8 cellular contexts compared by ENCODE assay signal in genomic region chr6:153003294-153003645, GRCh38. TPM values are rescaled to one million over a fixed set of nuclear protein-coding genes. Genes with fewer than 3 reads are reported as not detected.
DNase-seq lines count a peak whose midpoint lies in the region; ATAC-seq, FAIRE-seq and TF ChIP-seq lines count a peak whose summit lies in the region.

No MANE protein-coding gene starts in this region.

- peak overlapping the region; percentile 95 for H2AFZ ChIP-seq in OCI-LY7 (ENCODE audit: low read length)

- peak overlapping the region; percentile 86 for H3K4me2 ChIP-seq in OCI-LY7 (ENCODE audit: low read length)

- CTCF ChIA-PET in HEK293 (lab: Yijun Ruan, JAX) (interaction anchor here (0.6 to 1.0 kb wide), 2 partner anchors 23 to 29 kb away, joined by 3 to 4 read pairs; no protein-coding TSS in a partner anchor), OCI-LY7 (lab: Charles Lee; ENCODE audit: unreplicated experiment) (no interaction called here)
- CTCF ChIA-PET in naive thymus-derived CD4-positive, alpha-beta T cell (lab: Charles Lee), result no interaction called here

- TF ChIP-seq CTCF in GM12864 (IDR thresholded peaks at IDR 0.05; ENCODE audit: low read depth, low read length, missing control alignments), result no peak
- no peak for TF ChIP-seq CTCF in HEK293 (tag by site-specific recombination; IDR thresholded peaks at IDR 0.05)
- TF ChIP-seq CTCF in OCI-LY7 (conservative IDR thresholded peaks at IDR 0.05; ENCODE audit: low read length), result no peak

- H3K4me3 ChIP-seq in GM12864 (ENCODE audit: low read depth, low read length) (peak overlapping the region; percentile 98), HEK293 (ENCODE audit: low read depth, low read length) (peak overlapping the region; percentile 83), OCI-LY7 (ENCODE audit: low read depth, low read length, poor library complexity, severe bottlenecking) (peak overlapping the region; percentile 75)
- H3K4me3 ChIP-seq in naive thymus-derived CD4-positive, alpha-beta T cell (ENCODE audit: low read length), result peak overlapping the region; percentile 63

- no peaks in the 10 kb centered on the region for H3K9me2 ChIP-seq in OCI-LY7 (ENCODE audit: insufficient read depth, low read length)

- no peaks in the 10 kb centered on the region for H3K27me3 Mint-ChIP-seq in effector memory CD8-positive, alpha-beta T cell
- H3K27me3 Mint-ChIP-seq in naive thymus-derived CD4-positive, alpha-beta T cell, result peaks cover 0 to 20% (median 0%) of the 10 kb centered on the region in 5 donors

- H3K4me3 Mint-ChIP-seq in effector memory CD8-positive, alpha-beta T cell, result peak overlapping the region; percentile 94 to 97
- peak overlapping the region; percentile 85 to 99 (median 96) for H3K4me3 Mint-ChIP-seq in naive thymus-derived CD4-positive, alpha-beta T cell

- peaks cover 9% of the 10 kb centered on the region; the same call in 1 of the 2 replicates for H4K20me1 ChIP-seq in OCI-LY7 (ENCODE audit: insufficient read depth, low read length)

- peaks cover 58% of the 10 kb centered on the region for H3K79me2 ChIP-seq in OCI-LY7 (ENCODE audit: insufficient read depth, low read depth, low read length)

- H3K36me3 Mint-ChIP-seq in effector memory CD8-positive, alpha-beta T cell (ENCODE audit: insufficient read depth), result peaks cover 10% of the 10 kb centered on the region
- H3K36me3 Mint-ChIP-seq in naive thymus-derived CD4-positive, alpha-beta T cell, result peaks cover 3 to 18% (median 5%) of the 10 kb centered on the region in 5 donors

- intact Hi-C loops in OCI-LY7 (cut with micrococcal nuclease; ENCODE audit: unreplicated experiment), result loop anchor here (2.0 to 5.0 kb wide), 4 partner anchors 20 to 701 kb away; partner anchors contain the start of gene FBXO5
- intact Hi-C loops in naive thymus-derived CD4-positive, alpha-beta T cell (cut with micrococcal nuclease), result loop anchor here (1.0 to 10.0 kb wide), 9 partner anchors 8 to 1730 kb away; partner anchors contain the start of genes SCAF8 (in 2 of the 2), ZBTB2 (in 2 of the 2) and RMND1 (in 1 of the 2)

- peak overlapping the region; percentile 75 for H3K27ac ChIP-seq in HEK293 (ENCODE audit: extremely low read depth, low read depth, low read length)
- H3K27ac ChIP-seq in OCI-LY7 (ENCODE audit: low read depth, low read length, poor library complexity, severe bottlenecking), result peak overlapping the region; percentile 57
- H3K27ac ChIP-seq in naive thymus-derived CD4-positive, alpha-beta T cell (ENCODE audit: low read depth, low read length), result peak overlapping the region; percentile 73

- H3K9me3 ChIP-seq in HEK293 (ENCODE audit: control insufficient read depth, insufficient read depth, low read depth, low read length) (no peaks in the 10 kb centered on the region), OCI-LY7 (ENCODE audit: low read length) (no peaks in the 10 kb centered on the region; the same call in 1 of the 2 replicates)
- H3K9me3 ChIP-seq in naive thymus-derived CD4-positive, alpha-beta T cell (ENCODE audit: control insufficient read depth in 2 of 3, low read length in 3 of 3), result no peaks in the 10 kb centered on the region

- peak; percentile 16 for ATAC-seq in effector memory CD8-positive, alpha-beta T cell (replicated peaks)
- ATAC-seq in naive thymus-derived CD4-positive, alpha-beta T cell, result peak; percentile 8

- POLR2A ChIA-PET in HEK293 (lab: Yijun Ruan, JAX), result interaction anchor here (5.0 kb wide), 1 partner anchor 20 kb away, joined by 55 read pairs; the partner anchor contains the start of gene FBXO5
- POLR2A ChIA-PET in OCI-LY7 (lab: Charles Lee), result interaction anchor here (1.3 kb wide), 1 partner anchor 26 kb away, joined by 6 read pairs; no protein-coding TSS in a partner anchor
- POLR2A ChIA-PET in naive thymus-derived CD4-positive, alpha-beta T cell (lab: Charles Lee), result interaction anchor here (0.5 to 3.6 kb wide), 2 partner anchors 13 to 20 kb away, joined by 3 to 16 read pairs; partner anchors contain the start of gene FBXO5

- no TSS peak for BruUV-seq in OCI-LY7 (replicated peaks; lab: Mats Ljungman, UMichigan)

- H3K36me3 ChIP-seq in HEK293 (ENCODE audit: control insufficient read depth in 2 of 2, insufficient read depth in 1 of 2, low read length in 2 of 2) (peaks cover 6 to 23% of the 10 kb centered on the region in 2 experiments; a peak in 2 of 3 replicates), OCI-LY7 (ENCODE audit: insufficient read depth, low read length) (peaks cover 27% of the 10 kb centered on the region)
- H3K36me3 ChIP-seq in naive thymus-derived CD4-positive, alpha-beta T cell (ENCODE audit: control insufficient read depth in 2 of 3, insufficient read depth in 3 of 3, low read length in 3 of 3), result peaks cover 0 to 10% (median 0%) of the 10 kb centered on the region in 3 experiments

- H3K4me1 Mint-ChIP-seq in effector memory CD8-positive, alpha-beta T cell (ENCODE audit: low read depth in 2 of 2), result peaks cover 29 to 42% of the 10 kb centered on the region in 2 donors
- H3K4me1 Mint-ChIP-seq in naive thymus-derived CD4-positive, alpha-beta T cell, result peaks cover 24 to 59% (median 49%) of the 10 kb centered on the region in 7 donors

- H3K27ac Mint-ChIP-seq in effector memory CD8-positive, alpha-beta T cell, result peak overlapping the region; percentile 94 to 97
- peak overlapping the region; percentile 86 to 98 (median 93) for H3K27ac Mint-ChIP-seq in naive thymus-derived CD4-positive, alpha-beta T cell

- H3K9me3 Mint-ChIP-seq in effector memory CD8-positive, alpha-beta T cell, result no peaks in the 10 kb centered on the region
- H3K9me3 Mint-ChIP-seq in naive thymus-derived CD4-positive, alpha-beta T cell, result peaks cover 0 to 3% (median 0%) of the 10 kb centered on the region in 11 donors

- FAIRE-seq in frontal cortex (lab: Jason Lieb, UNC), result no peak

- no peaks in the 10 kb centered on the region for H3K4me1 ChIP-seq in HEK293 (ENCODE audit: control insufficient read depth, insufficient read depth, low read length)
- peaks cover 22% of the 10 kb centered on the region for H3K4me1 ChIP-seq in OCI-LY7 (ENCODE audit: insufficient read depth, low read length, poor library complexity, severe bottlenecking)
- peaks cover 18% of the 10 kb centered on the region in 2 donors for H3K4me1 ChIP-seq in naive thymus-derived CD4-positive, alpha-beta T cell (ENCODE audit: control insufficient read depth in 2 of 2, insufficient read depth in 2 of 2, low read length in 2 of 2)

- no peaks in the 10 kb centered on the region for H3K27me3 ChIP-seq in naive thymus-derived CD4-positive, alpha-beta T cell (ENCODE audit: control insufficient read depth in 2 of 2, insufficient read depth in 2 of 2, low read length in 2 of 2)

- DNase-seq in GM12864 (ENCODE audit: low read depth) (no peak), OCI-LY7 (ENCODE audit: low spot score) (no peak), OCI-M2 (lab: John Stamatoyannopoulos, UW; ENCODE audit: unreplicated experiment) (no peak), frontal cortex (ENCODE audit: low spot score in 2 of 2) (no peak), SKM-1 treated with dmso at 0.1 percent for 144 hours (lab: John Stamatoyannopoulos, UW; ENCODE audit: unreplicated experiment) (no peak)
- no peak for DNase-seq in effector memory CD8-positive, alpha-beta T cell
- DNase-seq in naive thymus-derived CD4-positive, alpha-beta T cell, result peak in 1 of 9 donors; percentile 12

TF ChIP-seq in HEK293, 187 proteins besides CTCF, POLR2A, EP300 and RAD21 (continues in another document):
- TF ChIP-seq, protein P1, sequence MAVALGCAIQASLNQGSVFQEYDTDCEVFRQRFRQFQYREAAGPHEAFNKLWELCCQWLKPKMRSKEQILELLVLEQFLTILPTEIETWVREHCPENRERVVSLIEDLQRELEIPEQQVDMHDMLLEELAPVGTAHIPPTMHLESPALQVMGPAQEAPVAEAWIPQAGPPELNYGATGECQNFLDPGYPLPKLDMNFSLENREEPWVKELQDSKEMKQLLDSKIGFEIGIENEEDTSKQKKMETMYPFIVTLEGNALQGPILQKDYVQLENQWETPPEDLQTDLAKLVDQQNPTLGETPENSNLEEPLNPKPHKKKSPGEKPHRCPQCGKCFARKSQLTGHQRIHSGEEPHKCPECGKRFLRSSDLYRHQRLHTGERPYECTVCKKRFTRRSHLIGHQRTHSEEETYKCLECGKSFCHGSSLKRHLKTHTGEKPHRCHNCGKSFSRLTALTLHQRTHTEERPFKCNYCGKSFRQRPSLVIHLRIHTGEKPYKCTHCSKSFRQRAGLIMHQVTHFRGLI (tag by site-specific recombination; IDR thresholded peaks at IDR 0.05), result peak; percentile 35; the same call in 1 of the 2 replicates
- TF ChIP-seq ZNF221 (tag by site-specific recombination; IDR thresholded peaks at IDR 0.05; ENCODE audit: borderline replicate concordance), result no peak
- no peak for TF ChIP-seq ZEB2 (tag by site-specific recombination; IDR thresholded peaks at IDR 0.05)
- TF ChIP-seq YY2 (tag by site-specific recombination; IDR thresholded peaks at IDR 0.05), result no peak
- no peak for TF ChIP-seq ZNF561 (tag by site-specific recombination; IDR thresholded peaks at IDR 0.05; ENCODE audit: borderline replicate concordance)
- peak; percentile 60 for TF ChIP-seq ZNF335 (tag by site-specific recombination; conservative IDR thresholded peaks at IDR 0.05)
- no peak for TF ChIP-seq ZNF37A (tag by site-specific recombination; IDR thresholded peaks at IDR 0.05)

RNA-seq across cellular contexts. Expression of gene MTRF1L, which starts 0.8 kb away (rescaled TPM):
- total RNA-seq in OCI-LY7 (2014; rRNA removed; shearing (Covaris generic)), result 10.4 and 11.0 TPM in 2 replicates
- total RNA-seq in OCI-LY7 (2022) (14.0 and 19.2 TPM in 2 replicates), frontal cortex (13.0 TPM)
- 10 to 100 TPM in 4 of 5 experiments, 1 to 10 TPM in 1; 8.9 to 18.1 (median 13.5) TPM for total RNA-seq in naive thymus-derived CD4-positive, alpha-beta T cell
- polyA plus RNA-seq in naive thymus-derived CD4-positive, alpha-beta T cell, result 1 to 10 TPM; 6.1 to 6.8 TPM

RNA-seq across cellular contexts. Expression of gene FBXO5, which starts 20.4 kb away (rescaled TPM):
- total RNA-seq in OCI-LY7 (2014; rRNA removed; shearing (Covaris generic)), result 47.8 and 53.2 TPM in 2 replicates
- total RNA-seq in OCI-LY7 (2022) (68.0 and 73.8 TPM in 2 replicates), frontal cortex (8.6 TPM)
- total RNA-seq in naive thymus-derived CD4-positive, alpha-beta T cell, result 10 to 100 TPM in 2 of 5 experiments, 1 to 10 TPM in 3; 3.2 to 50.2 (median 9.2) TPM
- 1 to 10 TPM; 5.3 to 9.0 TPM for polyA plus RNA-seq in naive thymus-derived CD4-positive, alpha-beta T cell
